Comparison of ENCODE assay signal across 1 cellular context in the genomic region with DNA sequence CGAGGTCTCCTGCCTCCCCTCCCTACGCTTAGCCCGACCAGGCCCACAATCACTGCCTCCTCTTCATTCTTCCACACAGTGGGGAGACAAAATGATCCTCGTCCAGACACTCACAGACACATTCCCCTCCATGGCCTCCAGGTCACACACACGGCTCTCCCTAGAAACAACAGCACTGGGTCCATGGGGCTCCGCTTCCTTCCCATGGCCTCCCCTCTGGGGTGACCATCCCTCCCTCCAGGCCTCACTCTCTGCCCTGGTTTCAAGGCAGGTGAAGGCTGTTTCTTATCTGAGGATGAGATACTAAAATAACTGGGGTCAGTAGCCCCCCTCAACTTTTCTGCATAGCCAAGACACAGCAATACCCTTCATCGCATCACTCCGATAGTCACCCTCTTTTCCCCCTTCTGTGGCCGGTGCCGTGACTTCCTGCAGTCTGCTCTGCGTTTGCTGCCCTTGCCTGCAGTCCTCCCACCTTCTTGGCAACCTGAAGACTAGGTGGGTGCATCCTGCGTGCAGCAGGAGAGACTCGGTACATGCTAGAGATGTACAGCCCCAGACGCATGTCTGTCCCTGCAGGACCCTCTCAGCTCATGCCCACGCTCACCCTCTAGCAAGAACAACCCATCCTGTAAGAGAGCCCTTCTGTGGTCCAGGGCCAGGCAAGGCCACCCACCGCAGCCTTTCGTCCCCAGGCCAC.
TF ChIP-seq lines count a peak whose summit lies in the region.

No MANE protein-coding gene starts in this region.

TF ChIP-seq in GM23338, 12 proteins besides CTCF, POLR2A, EP300 and RAD21 (continued from another document):
- TF ChIP-seq, protein P1, sequence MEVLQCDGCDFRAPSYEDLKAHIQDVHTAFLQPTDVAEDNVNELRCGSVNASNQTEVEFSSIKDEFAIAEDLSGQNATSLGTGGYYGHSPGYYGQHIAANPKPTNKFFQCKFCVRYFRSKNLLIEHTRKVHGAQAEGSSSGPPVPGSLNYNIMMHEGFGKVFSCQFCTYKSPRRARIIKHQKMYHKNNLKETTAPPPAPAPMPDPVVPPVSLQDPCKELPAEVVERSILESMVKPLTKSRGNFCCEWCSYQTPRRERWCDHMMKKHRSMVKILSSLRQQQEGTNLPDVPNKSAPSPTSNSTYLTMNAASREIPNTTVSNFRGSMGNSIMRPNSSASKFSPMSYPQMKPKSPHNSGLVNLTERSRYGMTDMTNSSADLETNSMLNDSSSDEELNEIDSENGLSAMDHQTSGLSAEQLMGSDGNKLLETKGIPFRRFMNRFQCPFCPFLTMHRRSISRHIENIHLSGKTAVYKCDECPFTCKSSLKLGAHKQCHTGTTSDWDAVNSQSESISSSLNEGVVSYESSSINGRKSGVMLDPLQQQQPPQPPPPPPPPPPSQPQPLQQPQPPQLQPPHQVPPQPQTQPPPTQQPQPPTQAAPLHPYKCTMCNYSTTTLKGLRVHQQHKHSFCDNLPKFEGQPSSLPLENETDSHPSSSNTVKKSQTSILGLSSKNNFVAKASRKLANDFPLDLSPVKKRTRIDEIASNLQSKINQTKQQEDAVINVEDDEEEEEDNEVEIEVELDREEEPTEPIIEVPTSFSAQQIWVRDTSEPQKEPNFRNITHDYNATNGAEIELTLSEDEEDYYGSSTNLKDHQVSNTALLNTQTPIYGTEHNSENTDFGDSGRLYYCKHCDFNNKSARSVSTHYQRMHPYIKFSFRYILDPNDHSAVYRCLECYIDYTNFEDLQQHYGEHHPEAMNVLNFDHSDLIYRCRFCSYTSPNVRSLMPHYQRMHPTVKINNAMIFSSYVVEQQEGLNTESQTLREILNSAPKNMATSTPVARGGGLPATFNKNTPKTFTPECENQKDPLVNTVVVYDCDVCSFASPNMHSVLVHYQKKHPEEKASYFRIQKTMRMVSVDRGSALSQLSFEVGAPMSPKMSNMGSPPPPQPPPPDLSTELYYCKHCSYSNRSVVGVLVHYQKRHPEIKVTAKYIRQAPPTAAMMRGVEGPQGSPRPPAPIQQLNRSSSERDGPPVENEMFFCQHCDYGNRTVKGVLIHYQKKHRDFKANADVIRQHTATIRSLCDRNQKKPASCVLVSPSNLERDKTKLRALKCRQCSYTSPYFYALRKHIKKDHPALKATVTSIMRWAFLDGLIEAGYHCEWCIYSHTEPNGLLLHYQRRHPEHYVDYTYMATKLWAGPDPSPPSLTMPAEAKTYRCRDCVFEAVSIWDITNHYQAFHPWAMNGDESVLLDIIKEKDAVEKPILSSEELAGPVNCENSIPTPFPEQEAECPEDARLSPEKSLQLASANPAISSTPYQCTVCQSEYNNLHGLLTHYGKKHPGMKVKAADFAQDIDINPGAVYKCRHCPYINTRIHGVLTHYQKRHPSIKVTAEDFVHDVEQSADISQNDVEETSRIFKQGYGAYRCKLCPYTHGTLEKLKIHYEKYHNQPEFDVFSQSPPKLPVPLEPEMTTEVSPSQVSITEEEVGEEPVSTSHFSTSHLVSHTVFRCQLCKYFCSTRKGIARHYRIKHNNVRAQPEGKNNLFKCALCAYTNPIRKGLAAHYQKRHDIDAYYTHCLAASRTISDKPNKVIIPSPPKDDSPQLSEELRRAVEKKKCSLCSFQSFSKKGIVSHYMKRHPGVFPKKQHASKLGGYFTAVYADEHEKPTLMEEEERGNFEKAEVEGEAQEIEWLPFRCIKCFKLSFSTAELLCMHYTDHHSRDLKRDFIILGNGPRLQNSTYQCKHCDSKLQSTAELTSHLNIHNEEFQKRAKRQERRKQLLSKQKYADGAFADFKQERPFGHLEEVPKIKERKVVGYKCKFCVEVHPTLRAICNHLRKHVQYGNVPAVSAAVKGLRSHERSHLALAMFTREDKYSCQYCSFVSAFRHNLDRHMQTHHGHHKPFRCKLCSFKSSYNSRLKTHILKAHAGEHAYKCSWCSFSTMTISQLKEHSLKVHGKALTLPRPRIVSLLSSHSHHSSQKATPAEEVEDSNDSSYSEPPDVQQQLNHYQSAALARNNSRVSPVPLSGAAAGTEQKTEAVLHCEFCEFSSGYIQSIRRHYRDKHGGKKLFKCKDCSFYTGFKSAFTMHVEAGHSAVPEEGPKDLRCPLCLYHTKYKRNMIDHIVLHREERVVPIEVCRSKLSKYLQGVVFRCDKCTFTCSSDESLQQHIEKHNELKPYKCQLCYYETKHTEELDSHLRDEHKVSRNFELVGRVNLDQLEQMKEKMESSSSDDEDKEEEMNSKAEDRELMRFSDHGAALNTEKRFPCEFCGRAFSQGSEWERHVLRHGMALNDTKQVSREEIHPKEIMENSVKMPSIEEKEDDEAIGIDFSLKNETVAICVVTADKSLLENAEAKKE (CRISPR knock-in tag; IDR thresholded peaks at IDR 0.05) = no peak
- TF ChIP-seq EZH2 (IDR thresholded peaks at IDR 0.05; ENCODE audit: low read depth, unreplicated experiment) (no peak), ZNF114 (CRISPR knock-in tag; IDR thresholded peaks at IDR 0.05) (no peak), CREB1 (CRISPR knock-in tag; IDR thresholded peaks at IDR 0.05; ENCODE audit: low read depth) (no peak), JUNB (IDR thresholded peaks at IDR 0.05; ENCODE audit: unreplicated experiment) (no peak), STAT1 (IDR thresholded peaks at IDR 0.05; ENCODE audit: unreplicated experiment) (no peak), POLR2AphosphoS5 (IDR thresholded peaks at IDR 0.05; ENCODE audit: low read depth) (no peak), NANOG (IDR thresholded peaks at IDR 0.05; ENCODE audit: borderline replicate concordance) (no peak)
- TF ChIP-seq, protein P2, sequence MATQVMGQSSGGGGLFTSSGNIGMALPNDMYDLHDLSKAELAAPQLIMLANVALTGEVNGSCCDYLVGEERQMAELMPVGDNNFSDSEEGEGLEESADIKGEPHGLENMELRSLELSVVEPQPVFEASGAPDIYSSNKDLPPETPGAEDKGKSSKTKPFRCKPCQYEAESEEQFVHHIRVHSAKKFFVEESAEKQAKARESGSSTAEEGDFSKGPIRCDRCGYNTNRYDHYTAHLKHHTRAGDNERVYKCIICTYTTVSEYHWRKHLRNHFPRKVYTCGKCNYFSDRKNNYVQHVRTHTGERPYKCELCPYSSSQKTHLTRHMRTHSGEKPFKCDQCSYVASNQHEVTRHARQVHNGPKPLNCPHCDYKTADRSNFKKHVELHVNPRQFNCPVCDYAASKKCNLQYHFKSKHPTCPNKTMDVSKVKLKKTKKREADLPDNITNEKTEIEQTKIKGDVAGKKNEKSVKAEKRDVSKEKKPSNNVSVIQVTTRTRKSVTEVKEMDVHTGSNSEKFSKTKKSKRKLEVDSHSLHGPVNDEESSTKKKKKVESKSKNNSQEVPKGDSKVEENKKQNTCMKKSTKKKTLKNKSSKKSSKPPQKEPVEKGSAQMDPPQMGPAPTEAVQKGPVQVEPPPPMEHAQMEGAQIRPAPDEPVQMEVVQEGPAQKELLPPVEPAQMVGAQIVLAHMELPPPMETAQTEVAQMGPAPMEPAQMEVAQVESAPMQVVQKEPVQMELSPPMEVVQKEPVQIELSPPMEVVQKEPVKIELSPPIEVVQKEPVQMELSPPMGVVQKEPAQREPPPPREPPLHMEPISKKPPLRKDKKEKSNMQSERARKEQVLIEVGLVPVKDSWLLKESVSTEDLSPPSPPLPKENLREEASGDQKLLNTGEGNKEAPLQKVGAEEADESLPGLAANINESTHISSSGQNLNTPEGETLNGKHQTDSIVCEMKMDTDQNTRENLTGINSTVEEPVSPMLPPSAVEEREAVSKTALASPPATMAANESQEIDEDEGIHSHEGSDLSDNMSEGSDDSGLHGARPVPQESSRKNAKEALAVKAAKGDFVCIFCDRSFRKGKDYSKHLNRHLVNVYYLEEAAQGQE (IDR thresholded peaks at IDR 0.05; ENCODE audit: unreplicated experiment) = no peak
- TF ChIP-seq, protein P3, sequence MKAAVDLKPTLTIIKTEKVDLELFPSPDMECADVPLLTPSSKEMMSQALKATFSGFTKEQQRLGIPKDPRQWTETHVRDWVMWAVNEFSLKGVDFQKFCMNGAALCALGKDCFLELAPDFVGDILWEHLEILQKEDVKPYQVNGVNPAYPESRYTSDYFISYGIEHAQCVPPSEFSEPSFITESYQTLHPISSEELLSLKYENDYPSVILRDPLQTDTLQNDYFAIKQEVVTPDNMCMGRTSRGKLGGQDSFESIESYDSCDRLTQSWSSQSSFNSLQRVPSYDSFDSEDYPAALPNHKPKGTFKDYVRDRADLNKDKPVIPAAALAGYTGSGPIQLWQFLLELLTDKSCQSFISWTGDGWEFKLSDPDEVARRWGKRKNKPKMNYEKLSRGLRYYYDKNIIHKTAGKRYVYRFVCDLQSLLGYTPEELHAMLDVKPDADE (IDR thresholded peaks at IDR 0.05) = no peak
TF ChIP-seq in GM23338: peak in this region for 0.
